In genomic region chr1:23555225-23555801, GRCh38 we compare ENCODE assay signal across 8 cellular contexts.
DNase-seq lines count a peak whose midpoint lies in the region; ATAC-seq and FAIRE-seq lines count a peak whose summit lies in the region.

No MANE protein-coding gene starts in this region.

- peaks cover 61% of the 10 kb centered on the region for H3K4me1 Mint-ChIP-seq in activated naive CD8-positive, alpha-beta T cell (ENCODE audit: low read depth)

- no peaks in the 10 kb centered on the region for H3K9me3 ChIP-seq in BLaER1 treated with 17β-estradiol and CSF1 and Interleukin-3, amounts not matched to agents 10 nM and 100 nM (replicated peaks in 1 of 11)
- no peaks in the 10 kb centered on the region for H3K9me3 ChIP-seq in iPS-20b (ENCODE audit: insufficient read depth, low read depth, low read length)
- no peaks in the 10 kb centered on the region for H3K9me3 ChIP-seq in stomach smooth muscle (ENCODE audit: control insufficient read depth in 2 of 2, low read length in 2 of 2)

- peak; percentile 0 for ATAC-seq in HG02759 (IDR thresholded peaks at IDR 0.05; ENCODE audit: unreplicated experiment)
- no peak for ATAC-seq in HG03432 (IDR thresholded peaks at IDR 0.05; ENCODE audit: unreplicated experiment)

- no peaks in the 10 kb centered on the region for H3K27me3 Mint-ChIP-seq in activated naive CD8-positive, alpha-beta T cell

- peaks cover 42 to 84% (median 75%) of the 10 kb centered on the region in 10 experiments for H3K4me1 ChIP-seq in BLaER1 treated with 17β-estradiol and CSF1 and Interleukin-3, amounts not matched to agents 10 nM and 100 nM
- H3K4me1 ChIP-seq in iPS-20b (ENCODE audit: insufficient read depth, low read length) (peaks cover 34% of the 10 kb centered on the region), stomach smooth muscle (ENCODE audit: control insufficient read depth, insufficient read depth, low read length) (peaks cover 61% of the 10 kb centered on the region)

- peaks cover 0 to 24% (median 10%) of the 10 kb centered on the region in 11 experiments; a peak in 11 of 22 replicates for H3K36me3 ChIP-seq in BLaER1 treated with 17β-estradiol and CSF1 and Interleukin-3, amounts not matched to agents 10 nM and 100 nM
- H3K36me3 ChIP-seq in iPS-20b (ENCODE audit: insufficient read depth, low read depth, low read length), result peaks cover 18% of the 10 kb centered on the region
- no peaks in the 10 kb centered on the region for H3K36me3 ChIP-seq in stomach smooth muscle (ENCODE audit: control insufficient read depth in 2 of 2, insufficient read depth in 2 of 2, low read length in 2 of 2)

- peak overlapping the region; percentile 22 to 96 (median 90); a peak in 21 of 22 replicates for H3K27ac ChIP-seq in BLaER1 treated with 17β-estradiol and CSF1 and Interleukin-3, amounts not matched to agents 10 nM and 100 nM
- H3K27ac ChIP-seq in iPS-20b (ENCODE audit: low read length), result peak overlapping the region; percentile 31
- peak overlapping the region; percentile 99 for H3K27ac ChIP-seq in stomach smooth muscle (ENCODE audit: low read length)

- peak overlapping the region; percentile 77 to 97 (median 86) for H3K4me3 ChIP-seq in BLaER1 treated with 17β-estradiol and CSF1 and Interleukin-3, amounts not matched to agents 10 nM and 100 nM
- H3K4me3 ChIP-seq in iPS-20b (ENCODE audit: low read length) (peak overlapping the region; percentile 78), stomach smooth muscle (ENCODE audit: low read length in 2 of 2) (peak overlapping the region; percentile 48 to 95)

- peak overlapping the region; percentile 83 to 98 (median 92) for H3K4me2 ChIP-seq in BLaER1 treated with 17β-estradiol and CSF1 and Interleukin-3, amounts not matched to agents 10 nM and 100 nM

- peak overlapping the region; percentile 83 to 91 (median 87) for H3K9ac ChIP-seq in BLaER1 treated with 17β-estradiol and CSF1 and Interleukin-3, amounts not matched to agents 10 nM and 100 nM
- H3K9ac ChIP-seq in iPS-20b (ENCODE audit: low read depth, low read length) (peak overlapping the region; percentile 85), stomach smooth muscle (ENCODE audit: low read length in 2 of 2) (peak overlapping the region; percentile 54 to 76)

- H3K27ac Mint-ChIP-seq in activated naive CD8-positive, alpha-beta T cell, result peak overlapping the region; percentile 90

- H3K36me3 Mint-ChIP-seq in activated naive CD8-positive, alpha-beta T cell, result no peaks in the 10 kb centered on the region

- no peaks in the 10 kb centered on the region for H3K9me3 Mint-ChIP-seq in activated naive CD8-positive, alpha-beta T cell (ENCODE audit: low read depth)

- peaks cover 14 to 33% (median 27%) of the 10 kb centered on the region in 11 experiments; a peak in 20 of 22 replicates for H4K20me1 ChIP-seq in BLaER1 treated with 17β-estradiol and CSF1 and Interleukin-3, amounts not matched to agents 10 nM and 100 nM

- peaks cover 0 to 9% (median 0%) of the 10 kb centered on the region in 11 experiments; a peak in 3 of 22 replicates for H3K27me3 ChIP-seq in BLaER1 treated with 17β-estradiol and CSF1 and Interleukin-3, amounts not matched to agents 10 nM and 100 nM
- H3K27me3 ChIP-seq in iPS-20b (ENCODE audit: insufficient read depth, low read length) (peaks cover 23% of the 10 kb centered on the region), stomach smooth muscle (ENCODE audit: control insufficient read depth in 1 of 2, insufficient read depth in 2 of 2, low read length in 2 of 2) (no peaks in the 10 kb centered on the region)

- H3K4me3 Mint-ChIP-seq in activated naive CD8-positive, alpha-beta T cell, result peak overlapping the region; percentile 94

- no peak for DNase-seq in stimulated activated CD4-positive, alpha-beta T cell treated with anti-CD3 and anti-CD28 coated beads, Interleukin-4, amount 100 ng/mL, for 24 hours
- no peak for DNase-seq in urothelium cell line (ENCODE audit: low spot score)

- FAIRE-seq in urothelium cell line (lab: Jason Lieb, UNC), result no peak

Comparison
In these comparisons a context has a peak if more than half of its experiments do, and no peak if none do; other contexts are left out.
1. H3K27ac ChIP-seq: peak in every context shown above with its lines; median percentile 99 in stomach smooth muscle; 90 in BLaER1 treated with 17β-estradiol and CSF1 and Interleukin-3, amounts not matched to agents 10 nM and 100 nM; 31 in iPS-20b.